Comparison of ENCODE assay signal across 9 cellular contexts in genomic region chr17:10754109-10754508, GRCh38. TPM values are rescaled to one million over a fixed set of nuclear protein-coding genes. Genes with fewer than 3 reads are reported as not detected.
A peak's percentile ranks its signal among the peaks of the same experiment; 100 is the strongest.
DNase-seq lines count a peak whose midpoint lies in the region; ATAC-seq and TF ChIP-seq lines count a peak whose summit lies in the region.
"Had no signal": no experiment of that assay in that cellular context is flagged by ENCODE, and none has a peak within 500 bp of the region (broad histone marks: within the 10 kb centered on the region; RNA-seq: fewer than 3 reads in every experiment).

No MANE protein-coding gene starts in this region.

- peak; percentile 60 for DNase-seq in activated CD4-positive, alpha-beta T cell treated with anti-CD3 and anti-CD28 coated beads for 36 hours
- no peak for DNase-seq in activated CD4-positive, alpha-beta T cell treated with anti-CD3 and anti-CD28 coated beads for 1 hour
- DNase-seq in NB4 (ENCODE audit: low read depth) = peak; percentile 61
- DNase-seq in cerebellar cortex (ENCODE audit: low spot score) = peak; percentile 43
- peak; percentile 21 for DNase-seq in stimulated activated CD4-positive, alpha-beta T cell treated with anti-CD3 and anti-CD28 coated beads, Interleukin-1b, Interleukin-23, amount 100 ng/mL, for 48 hours

- H3K36me3 Mint-ChIP-seq in activated CD4-positive, alpha-beta T cell treated with anti-CD3 and anti-CD28 coated beads for 36 hours (ENCODE audit: low read depth) = no peaks in the 10 kb centered on the region

- POLR2A ChIA-PET in activated CD4-positive, alpha-beta T cell treated with anti-CD3 and anti-CD28 coated beads for 36 hours (lab: Charles Lee) = no interaction called here

- H3K4me1 Mint-ChIP-seq in activated CD4-positive, alpha-beta T cell treated with anti-CD3 and anti-CD28 coated beads for 36 hours = no peaks in the 10 kb centered on the region

- no peaks in the 10 kb centered on the region for H3K27me3 Mint-ChIP-seq in activated CD4-positive, alpha-beta T cell treated with anti-CD3 and anti-CD28 coated beads for 36 hours

- peak; percentile 66 for TF ChIP-seq CTCF in NB4 (IDR thresholded peaks at IDR 0.05; ENCODE audit: low read depth, low read length)

- H3K27ac Mint-ChIP-seq in activated CD4-positive, alpha-beta T cell treated with anti-CD3 and anti-CD28 coated beads for 36 hours = no peak overlapping the region

- intact Hi-C loops in activated CD4-positive, alpha-beta T cell treated with anti-CD3 and anti-CD28 coated beads for 36 hours (cut with DNase I, micrococcal nuclease) = loop anchor here in 1 of 2 experiments (1.0 kb wide), 1 partner anchor 91 kb away; no protein-coding TSS in a partner anchor

- H3K9me3 Mint-ChIP-seq in activated CD4-positive, alpha-beta T cell treated with anti-CD3 and anti-CD28 coated beads for 36 hours (ENCODE audit: low read depth) = no peaks in the 10 kb centered on the region

- no peak for ATAC-seq in activated CD4-positive, alpha-beta T cell treated with anti-CD3 and anti-CD28 coated beads for 36 hours
- ATAC-seq in GM19324 (IDR thresholded peaks at IDR 0.05; ENCODE audit: low FRiP score, unreplicated experiment) = no peak
- ATAC-seq in HG02981 (IDR thresholded peaks at IDR 0.05; ENCODE audit: unreplicated experiment) = no peak
- ATAC-seq in HG03565 (IDR thresholded peaks at IDR 0.05; ENCODE audit: unreplicated experiment) = no peak

- no peak overlapping the region for H3K4me3 Mint-ChIP-seq in activated CD4-positive, alpha-beta T cell treated with anti-CD3 and anti-CD28 coated beads for 36 hours

- TF ChIP-seq POLR2A in NB4 (IDR thresholded peaks at IDR 0.05; ENCODE audit: extremely low read depth, insufficient read length) = no peak

- CTCF ChIA-PET in activated CD4-positive, alpha-beta T cell treated with anti-CD3 and anti-CD28 coated beads for 36 hours (lab: Charles Lee) = interaction anchor here (1.1 to 1.5 kb wide), 2 partner anchors 13 to 91 kb away, joined by 4 to 9 read pairs; no protein-coding TSS in a partner anchor

- H3K4me3 ChIP-seq in NB4 (ENCODE audit: low read depth, low read length) = no peak overlapping the region

RNA-seq across cellular contexts. Expression of gene TMEM220, which starts 24.3 kb away (rescaled TPM):
- total RNA-seq in activated CD4-positive, alpha-beta T cell treated with anti-CD3 and anti-CD28 coated beads for 36 hours = 1 to 10 TPM; 1.1 to 2.1 TPM

RNA-seq across cellular contexts. Expression of gene TMEM238L, which starts 49.8 kb away (rescaled TPM):
- total RNA-seq in activated CD4-positive, alpha-beta T cell treated with anti-CD3 and anti-CD28 coated beads for 36 hours = not detected
- total RNA-seq: mononuclear cell had no signal

RNA-seq across cellular contexts. Expression of gene ADPRM, which starts 56.7 kb away (rescaled TPM):
- total RNA-seq in activated CD4-positive, alpha-beta T cell treated with anti-CD3 and anti-CD28 coated beads for 36 hours = 10 to 100 TPM; 11.2 to 12.8 TPM

RNA-seq across cellular contexts. Expression of gene SCO1, which starts 56.8 kb away (rescaled TPM):
- 10 to 100 TPM; 39.7 to 42.3 TPM for total RNA-seq in activated CD4-positive, alpha-beta T cell treated with anti-CD3 and anti-CD28 coated beads for 36 hours
